ENCODE assay signal across 1 cellular context in genomic region chr7:128404826-128405344, GRCh38.
TF ChIP-seq lines count a peak whose summit lies in the region.

No MANE protein-coding gene starts in this region.

TF ChIP-seq in GM12878, 131 proteins besides CTCF, POLR2A, EP300 and RAD21:
- TF ChIP-seq YY1 (IDR thresholded peaks at IDR 0.05; ENCODE audit: low read depth, low read length) (no peak), ZNF384 (IDR thresholded peaks at IDR 0.05; ENCODE audit: borderline replicate concordance, low read depth, low read length) (no peak), BRCA1 (IDR thresholded peaks at IDR 0.05; ENCODE audit: low read depth, low read length) (no peak), RELA (IDR thresholded peaks at IDR 0.05; ENCODE audit: borderline replicate concordance, partially characterized antibody) (no peak), ATF3 (IDR thresholded peaks at IDR 0.05; ENCODE audit: borderline replicate concordance, extremely low read depth, low read depth, low read length) (no peak), CEBPB (IDR thresholded peaks at IDR 0.05; ENCODE audit: borderline replicate concordance in 1 of 2, low read depth in 2 of 2, low read length in 2 of 2) (no peak), IRF5 (IDR thresholded peaks at IDR 0.05; ENCODE audit: borderline replicate concordance) (no peak), E2F8 (IDR thresholded peaks at IDR 0.05; ENCODE audit: low read depth, partially characterized antibody) (no peak), HDAC6 (IDR thresholded peaks at IDR 0.05; ENCODE audit: unreplicated experiment) (no peak), IRF4 (IDR thresholded peaks at IDR 0.05; ENCODE audit: low read depth, low read length) (no peak), KLF5 (IDR thresholded peaks at IDR 0.05; ENCODE audit: partially characterized antibody) (no peak), RELB (IDR thresholded peaks at IDR 0.05; ENCODE audit: low read depth) (no peak), USF1 (IDR thresholded peaks at IDR 0.05; ENCODE audit: borderline replicate concordance, extremely low read length, insufficient read depth, low read depth, low read length) (no peak), CHD1 (IDR thresholded peaks at IDR 0.05; ENCODE audit: low read depth, low read length) (no peak), E4F1 (IDR thresholded peaks at IDR 0.05; ENCODE audit: borderline replicate concordance, partially characterized antibody) (no peak), ZNF622 (IDR thresholded peaks at IDR 0.05) (no peak), RFX5 (IDR thresholded peaks at IDR 0.05; ENCODE audit: low read depth, low read length) (no peak)
